Comparison of ENCODE assay signal across 8 cellular contexts in the genomic region with DNA sequence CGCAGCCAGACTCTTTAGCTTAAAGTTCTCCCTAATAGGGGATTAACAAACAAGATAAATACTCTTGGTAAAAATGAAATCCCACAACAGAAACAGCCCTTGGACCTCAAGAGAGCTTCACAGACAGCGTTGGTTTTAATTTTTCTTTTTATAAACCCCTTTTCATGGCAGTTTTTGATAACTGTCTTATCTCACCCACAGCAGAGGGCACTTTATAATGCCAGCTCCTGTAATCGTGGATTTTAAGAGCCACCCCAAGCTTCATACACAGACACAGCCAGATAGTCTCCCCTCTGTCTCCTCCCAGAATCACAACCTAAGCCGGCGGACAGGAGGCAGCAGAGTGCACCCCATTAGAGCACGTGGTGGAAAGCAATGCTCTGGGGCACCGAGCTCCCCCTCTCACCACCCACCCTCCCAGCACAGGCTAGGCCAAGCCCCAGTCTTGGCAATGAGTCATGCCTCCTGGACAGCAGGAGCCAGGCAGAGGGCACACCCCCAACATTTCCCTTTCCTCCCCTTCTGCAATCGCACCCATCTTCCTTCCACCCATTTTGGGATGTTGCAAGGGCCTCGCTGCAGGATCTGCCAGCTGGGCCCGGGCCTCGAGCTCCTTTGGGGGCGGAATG. TPM values are rescaled to one million over a fixed set of nuclear protein-coding genes. Genes with fewer than 3 reads are reported as not detected.
DNase-seq lines count a peak whose midpoint lies in the region; ATAC-seq and TF ChIP-seq lines count a peak whose summit lies in the region.

No MANE protein-coding gene starts in this region.

- no peak overlapping the region for H3K27ac Mint-ChIP-seq in natural killer cell treated with Interleukin-12 subunit alpha and Interleukin-12 subunit beta and Interleukin-15 and Interleukin-18, amount 100 ng/mL, for 72 hours

- H3K4me1 Mint-ChIP-seq in natural killer cell treated with Interleukin-12 subunit alpha and Interleukin-12 subunit beta and Interleukin-15 and Interleukin-18, amount 100 ng/mL, for 72 hours (ENCODE audit: low read depth in 2 of 2) = peaks cover 19 to 25% of the 10 kb centered on the region in 2 donors

- H3K4me3 ChIP-seq in HFF-Myc (replicated peaks; ENCODE audit: low read depth, low read length) = peak overlapping the region; percentile 71

- no peaks in the 10 kb centered on the region for H3K36me3 Mint-ChIP-seq in natural killer cell treated with Interleukin-12 subunit alpha and Interleukin-12 subunit beta and Interleukin-15 and Interleukin-18, amount 100 ng/mL, for 72 hours

- POLR2A ChIA-PET in GM10248 (lab: Yijun Ruan, JAX) = interaction anchor here (0.5 to 0.9 kb wide), 4 partner anchors 124 to 1256 kb away, joined by 3 to 9 read pairs (median 4); no protein-coding TSS in a partner anchor

- H3K27me3 ChIP-seq in foreskin keratinocyte = no peaks in the 10 kb centered on the region

- TF ChIP-seq CTCF in GM10248 (IDR thresholded peaks at IDR 0.05; ENCODE audit: control extremely low read depth, extremely low read depth, low read depth, missing control alignments) (peak; percentile 54), HFF-Myc (IDR thresholded peaks at IDR 0.05; ENCODE audit: low read depth, low read length, missing control alignments) (peak; percentile 70), foreskin keratinocyte (conservative IDR thresholded peaks at IDR 0.05) (peak; percentile 73)

- DNase-seq in A172 (ENCODE audit: low spot score) (peak; percentile 97), GM10248 (ENCODE audit: extremely low spot score) (peak; percentile 77), HFF-Myc (ENCODE audit: extremely low read depth, low read depth) (peak; percentile 71), MV-4-11 (lab: John Stamatoyannopoulos, UW) (peak; percentile 70), foreskin keratinocyte (peak in 1 of 2 donors; percentile 87), NK-92 (lab: John Stamatoyannopoulos, UW; ENCODE audit: unreplicated experiment) (no peak)
- DNase-seq in activated CD8-positive, alpha-beta memory T cell treated with anti-CD3 and anti-CD28 coated beads, Interleukin-2, amount 50 U/mL, for 48 hours = peak; percentile 54
- no peak for DNase-seq in natural killer cell treated with Interleukin-12 subunit alpha and Interleukin-12 subunit beta and Interleukin-15 and Interleukin-18, amount 100 ng/mL, for 72 hours (ENCODE audit: low spot score)

- peaks cover 35% of the 10 kb centered on the region for H3K4me1 ChIP-seq in foreskin keratinocyte

- H3K27me3 Mint-ChIP-seq in natural killer cell treated with Interleukin-12 subunit alpha and Interleukin-12 subunit beta and Interleukin-15 and Interleukin-18, amount 100 ng/mL, for 72 hours = peaks cover 12 to 23% of the 10 kb centered on the region in 2 donors

- H3K9me3 Mint-ChIP-seq in natural killer cell treated with Interleukin-12 subunit alpha and Interleukin-12 subunit beta and Interleukin-15 and Interleukin-18, amount 100 ng/mL, for 72 hours = no peaks in the 10 kb centered on the region

- peak overlapping the region; percentile 92 for H3K27ac ChIP-seq in foreskin keratinocyte

- ATAC-seq in foreskin keratinocyte = peak; percentile 68
- no peak for ATAC-seq in natural killer cell treated with Interleukin-12 subunit alpha and Interleukin-12 subunit beta and Interleukin-15 and Interleukin-18, amount 100 ng/mL, for 72 hours

- H3K4me3 Mint-ChIP-seq in natural killer cell treated with Interleukin-12 subunit alpha and Interleukin-12 subunit beta and Interleukin-15 and Interleukin-18, amount 100 ng/mL, for 72 hours = peak overlapping the region; percentile 32

- CTCF ChIA-PET in GM10248 (lab: Yijun Ruan, JAX) = interaction anchor here (0.7 to 9.0 kb wide), 34 partner anchors 8 to 872 kb away, joined by 3 to 73 read pairs (median 4); no protein-coding TSS in a partner anchor

RNA-seq across cellular contexts. Expression of a gene that starts 2.5 kb away (rescaled TPM):
- total RNA-seq in A172 (2014; rRNA removed; shearing (Covaris generic)) = 6.2 and 9.4 TPM in 2 replicates
- 150 and 236 TPM in 2 replicates for total RNA-seq in foreskin keratinocyte
- 29.9 and 36.7 TPM in 2 replicates for polyA plus RNA-seq in foreskin keratinocyte
- total RNA-seq in natural killer cell treated with Interleukin-12 subunit alpha and Interleukin-12 subunit beta and Interleukin-15 and Interleukin-18, amount 100 ng/mL, for 72 hours = under 1 TPM; 0.28 to 0.64 TPM

Comparison
In these comparisons a context has a peak if more than half of its experiments do, and no peak if none do; other contexts are left out.
1. DNase-seq: peak in A172 (single experiment), GM10248 (single experiment), HFF-Myc (single experiment), MV-4-11 (single experiment) and activated CD8-positive, alpha-beta memory T cell treated with anti-CD3 and anti-CD28 coated beads, Interleukin-2, amount 50 U/mL, for 48 hours (single experiment); none in natural killer cell treated with Interleukin-12 subunit alpha and Interleukin-12 subunit beta and Interleukin-15 and Interleukin-18, amount 100 ng/mL, for 72 hours (single experiment) and NK-92 (single experiment).
2. RNA of a gene that starts 2.5 kb away (total RNA-seq): 150 to 236 TPM in foreskin keratinocyte; 6.2 to 9.4 TPM in A172 and 0.28 to 0.64 TPM in natural killer cell treated with Interleukin-12 subunit alpha and Interleukin-12 subunit beta and Interleukin-15 and Interleukin-18, amount 100 ng/mL, for 72 hours; every median in the first group is over 10 times any median in the second.
3. Peak in every context shown above with its lines, with median percentiles within 50 percentile points of each other: CTCF ChIP-seq.